Comparison of ENCODE assay signal across 8 cellular contexts in the genomic region with DNA sequence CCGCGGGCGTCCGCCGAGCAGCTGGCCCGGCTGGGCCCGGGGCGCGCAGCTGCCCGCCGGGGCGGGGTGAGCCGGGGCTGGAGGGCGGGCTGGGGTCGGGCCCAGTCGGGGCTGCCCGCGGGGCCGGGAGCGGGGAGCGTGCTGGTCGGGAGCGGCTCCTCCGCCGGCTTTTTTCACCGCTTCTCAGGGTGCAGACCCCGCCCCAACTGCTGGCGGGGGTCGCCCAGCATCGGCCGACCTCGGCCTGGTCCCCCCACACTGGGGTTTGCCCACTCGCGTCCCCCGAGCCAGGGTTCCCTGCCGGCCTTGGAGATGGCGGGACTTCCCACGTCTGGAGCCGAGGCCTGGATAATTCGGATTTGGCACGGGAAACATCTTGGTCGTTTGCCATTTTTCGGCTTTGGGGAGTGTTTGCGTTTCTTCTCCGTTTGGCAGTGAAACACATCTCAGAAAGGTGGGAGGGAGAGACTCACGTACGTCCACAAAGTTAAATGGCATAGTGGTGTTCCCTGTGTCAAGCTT.
DNase-seq lines count a peak whose midpoint lies in the region; ATAC-seq and TF ChIP-seq lines count a peak whose summit lies in the region.

No MANE protein-coding gene starts in this region.

- no peaks in the 10 kb centered on the region for H3K27me3 ChIP-seq in layer of hippocampus (ENCODE audit: control insufficient read depth, insufficient read depth, low read length)

- H3K27ac ChIP-seq in RWPE1 (peak overlapping the region; percentile 82), layer of hippocampus (ENCODE audit: low read depth, low read length) (peak overlapping the region; percentile 66)

- CTCF ChIA-PET in RWPE1 (lab: Yijun Ruan, JAX) = interaction anchor here (0.7 kb wide), 1 partner anchor 17 kb away, joined by 3 read pairs; no protein-coding TSS in a partner anchor

- H3K36me3 Mint-ChIP-seq in stimulated activated effector memory CD8-positive, alpha-beta T cell treated with anti-CD3 and anti-CD28 coated beads, Interleukin-12 subunit alpha, Interleukin-12 subunit beta, amount 100 ng/mL, for 72 hours = peaks cover 34% of the 10 kb centered on the region

- peaks cover 17% of the 10 kb centered on the region for H3K4me1 Mint-ChIP-seq in stimulated activated effector memory CD8-positive, alpha-beta T cell treated with anti-CD3 and anti-CD28 coated beads, Interleukin-12 subunit alpha, Interleukin-12 subunit beta, amount 100 ng/mL, for 72 hours

- H3K4me3 ChIP-seq in cardiac fibroblast (replicated peaks in 1 of 2; ENCODE audit: low read depth in 2 of 2, low read length in 2 of 2) = peak overlapping the region; percentile 89 to 96

- peak; percentile 20 for ATAC-seq in GM18858 (IDR thresholded peaks at IDR 0.05; ENCODE audit: unreplicated experiment)
- ATAC-seq in HG03175 (IDR thresholded peaks at IDR 0.05; ENCODE audit: unreplicated experiment) = peak; percentile 21
- no peak for ATAC-seq in stimulated activated effector memory CD8-positive, alpha-beta T cell treated with anti-CD3 and anti-CD28 coated beads, Interleukin-12 subunit alpha, Interleukin-12 subunit beta, amount 100 ng/mL, for 72 hours

- no peaks in the 10 kb centered on the region for H3K9me3 Mint-ChIP-seq in stimulated activated effector memory CD8-positive, alpha-beta T cell treated with anti-CD3 and anti-CD28 coated beads, Interleukin-12 subunit alpha, Interleukin-12 subunit beta, amount 100 ng/mL, for 72 hours

- no peak for TF ChIP-seq CTCF in RWPE1 (conservative IDR thresholded peaks at IDR 0.05; ENCODE audit: low read depth)
- no peak for TF ChIP-seq CTCF in cardiac fibroblast (IDR thresholded peaks at IDR 0.05; ENCODE audit: low read depth, low read length)

- peak overlapping the region; percentile 80 for H3K4me3 Mint-ChIP-seq in stimulated activated effector memory CD8-positive, alpha-beta T cell treated with anti-CD3 and anti-CD28 coated beads, Interleukin-12 subunit alpha, Interleukin-12 subunit beta, amount 100 ng/mL, for 72 hours

- DNase-seq in AG08395 (ENCODE audit: low spot score) (peak; percentile 60), RWPE1 (ENCODE audit: low spot score) (peak; percentile 48), cardiac fibroblast (ENCODE audit: low read depth in 2 of 2) (peak; percentile 57 to 71)
- peak; percentile 9 to 62 for DNase-seq in stimulated activated effector memory CD8-positive, alpha-beta T cell treated with anti-CD3 and anti-CD28 coated beads, Interleukin-12 subunit alpha, Interleukin-12 subunit beta, amount 100 ng/mL, for 72 hours (ENCODE audit: low spot score in 2 of 2)
- DNase-seq in effector CD8-positive, alpha-beta T cell (lab: John Stamatoyannopoulos, UW) = no peak

- POLR2A ChIA-PET in RWPE1 (lab: Yijun Ruan, JAX; ENCODE audit: low non-redundant PET) = interaction anchor here (0.5 to 1.0 kb wide), 4 partner anchors 11 to 383 kb away, joined by 3 to 4 read pairs (median 4); no protein-coding TSS in a partner anchor

- H3K27ac Mint-ChIP-seq in stimulated activated effector memory CD8-positive, alpha-beta T cell treated with anti-CD3 and anti-CD28 coated beads, Interleukin-12 subunit alpha, Interleukin-12 subunit beta, amount 100 ng/mL, for 72 hours = peak overlapping the region; percentile 93
